27 cellular contexts compared by ENCODE assay signal in genomic region chr13:105050696-105051095, GRCh38.
DNase-seq lines count a peak whose midpoint lies in the region; ATAC-seq, FAIRE-seq and TF ChIP-seq lines count a peak whose summit lies in the region.
"Had no signal": no experiment of that assay in that cellular context is flagged by ENCODE, and none has a peak within 500 bp of the region (broad histone marks: within the 10 kb centered on the region; RNA-seq: fewer than 3 reads in every experiment).

No MANE protein-coding gene starts in this region.

- peak; percentile 5 for DNase-seq in EH (ENCODE audit: low read depth)
- peak; percentile 20 for DNase-seq in M059J (ENCODE audit: low read depth)
- peak; percentile 2 to 33 for DNase-seq in cardiac fibroblast (ENCODE audit: low read depth in 2 of 2)
- peak; percentile 21 for DNase-seq in kidney tubule cell (ENCODE audit: low spot score)
- DNase-seq in kidney, result no peak
- DNase-seq in right cardiac atrium, result no peak
- DNase-seq in AML-193 (lab: John Stamatoyannopoulos, UW), result no peak
- DNase-seq: activated CD4-positive, alpha-beta T cell treated with anti-CD3 and anti-CD28 coated beads, Interleukin-2, amount 10 ng/mL, durations not matched to agents 7 days and 5 days; activated naive CD4-positive, alpha-beta T cell treated with Interleukin-2 at 50 U/mL for 16 hours; activated T-cell treated with anti-CD3 and anti-CD28 coated beads, Interleukin-2, amount 50 U/mL, for 72 hours; caudate nucleus; GDM1; islet precursor cell; Kasumi-1; midbrain; naive thymus-derived CD8-positive, alpha-beta T cell; NCI-H1092 treated with DMSO at 0.1 percent for 48 hours; NCI-H187; NCI-H526; occipital lobe; Peyer's patch; psoas muscle had no signal

- H3K9me3 ChIP-seq in kidney (ENCODE audit: control insufficient read depth in 1 of 2, low read length in 2 of 2) (no peaks in the 10 kb centered on the region), right cardiac atrium (ENCODE audit: control insufficient read depth, low read length) (no peaks in the 10 kb centered on the region)
- H3K9me3 ChIP-seq: A549, Peyer's patch, psoas muscle, thoracic aorta had no signal

- intact Hi-C loops in kidney (cut with DNase I), result no loop called here
- intact Hi-C loops in right cardiac atrium (cut with DNase I), result no loop called here

- no peaks in the 10 kb centered on the region for H3K4me1 ChIP-seq in kidney (ENCODE audit: control insufficient read depth in 1 of 2, insufficient read depth in 1 of 2, low read depth in 1 of 2, low read length in 2 of 2)
- H3K4me1 ChIP-seq in right cardiac atrium (ENCODE audit: control insufficient read depth, insufficient read depth, low read length), result no peaks in the 10 kb centered on the region
- H3K4me1 ChIP-seq: A549, Peyer's patch, psoas muscle had no signal

- no peak for TF ChIP-seq CTCF in cardiac fibroblast (IDR thresholded peaks at IDR 0.05; ENCODE audit: low read depth, low read length)
- no peak for TF ChIP-seq CTCF in kidney (IDR thresholded peaks at IDR 0.05; ENCODE audit: borderline replicate concordance, extremely low read depth, insufficient read depth)

- H3K36me3 ChIP-seq in kidney (ENCODE audit: control insufficient read depth in 1 of 2, insufficient read depth in 2 of 2, low read length in 2 of 2), result no peaks in the 10 kb centered on the region
- H3K36me3 ChIP-seq: Peyer's patch, thoracic aorta had no signal

- H3K27ac ChIP-seq in kidney (ENCODE audit: low read depth in 2 of 2, low read length in 2 of 2) (no peak overlapping the region), right cardiac atrium (ENCODE audit: low read length) (no peak overlapping the region)
- H3K27ac ChIP-seq: A549, HL-60, Peyer's patch, psoas muscle, thoracic aorta had no signal

- H3K27me3 ChIP-seq in right cardiac atrium (ENCODE audit: control insufficient read depth, insufficient read depth), result no peaks in the 10 kb centered on the region
- H3K27me3 ChIP-seq: Peyer's patch had no signal

- ATAC-seq in right cardiac atrium (no peak), GM21529 (IDR thresholded peaks at IDR 0.05; ENCODE audit: unreplicated experiment) (no peak)
- ATAC-seq: A549; activated T-cell treated with anti-CD3 and anti-CD28 coated beads, Interleukin-2, amount 50 U/mL, for 72 hours; naive thymus-derived CD8-positive, alpha-beta T cell; psoas muscle; WTC11 had no signal

- WGBS in right cardiac atrium, result 60% methylated on average over 4 of the region's 4 CpGs

- H3K4me3 ChIP-seq in cardiac fibroblast (replicated peaks in 1 of 2; ENCODE audit: low read depth in 2 of 2, low read length in 2 of 2) (no peak overlapping the region), kidney (ENCODE audit: low read length in 2 of 2) (no peak overlapping the region), right cardiac atrium (ENCODE audit: low read length) (no peak overlapping the region)
- H3K4me3 ChIP-seq: A549, Peyer's patch, psoas muscle, thoracic aorta had no signal

- FAIRE-seq in kidney (lab: Jason Lieb, UNC), result no peak
- FAIRE-seq: A549 had no signal

- H3K9ac ChIP-seq in kidney (ENCODE audit: low read length in 2 of 2), result no peak overlapping the region

Comparison
In these comparisons a context has a peak if more than half of its experiments do, and no peak if none do; other contexts are left out.
1. DNase-seq: peak in EH (single experiment), M059J (single experiment), cardiac fibroblast (2 of 2) and kidney tubule cell (single experiment); none in kidney (single experiment), right cardiac atrium (0 of 3) and AML-193 (0 of 2).